ENCODE assay signal across 8 cellular contexts in genomic region chr11:119484741-119485605, GRCh38.
DNase-seq lines count a peak whose midpoint lies in the region; ATAC-seq and TF ChIP-seq lines count a peak whose summit lies in the region.
"Had no signal": no experiment of that assay in that cellular context is flagged by ENCODE, and none has a peak within 500 bp of the region (broad histone marks: within the 10 kb centered on the region; RNA-seq: fewer than 3 reads in every experiment).

No MANE protein-coding gene starts in this region.

- no peaks in the 10 kb centered on the region for H4K20me1 ChIP-seq in H9 (ENCODE audit: control insufficient read depth, insufficient read depth, insufficient read length)

- no peaks in the 10 kb centered on the region for H3K23me2 ChIP-seq in H9 (ENCODE audit: insufficient read length, low read depth, low read length, poor library complexity, severe bottlenecking)

- no peak overlapping the region for H3K14ac ChIP-seq in H9 (ENCODE audit: insufficient read depth, low read length)

- H4K5ac ChIP-seq in H9 (ENCODE audit: insufficient read length, low read depth, low read length): no peak overlapping the region

- no peak overlapping the region for H3K4me3 Mint-ChIP-seq in H9
- H3K4me3 Mint-ChIP-seq in nephron progenitor cell: no peak overlapping the region
- H3K4me3 Mint-ChIP-seq: activated naive CD4-positive, alpha-beta T cell treated with anti-CD3 and anti-CD28 coated beads, Interleukin-2, amount 10 ng/mL, durations not matched to agents 7 days and 5 days had no signal

- no peak overlapping the region for H3K56ac ChIP-seq in H9 (ENCODE audit: insufficient read length, low read depth, low read length)

- no peak overlapping the region for H3K4me3 ChIP-seq in brain microvascular endothelial cell (ENCODE audit: low read depth, low read length)

- H3K27ac Mint-ChIP-seq in H9 (no peak overlapping the region; a peak in 1 of 7 replicates), nephron progenitor cell (no peak overlapping the region)
- H3K27ac Mint-ChIP-seq: activated naive CD4-positive, alpha-beta T cell treated with anti-CD3 and anti-CD28 coated beads, Interleukin-2, amount 10 ng/mL, durations not matched to agents 7 days and 5 days had no signal

- no peak overlapping the region for H4K8ac ChIP-seq in H9 (replicated peaks; ENCODE audit: insufficient read length, low read depth, low read length)

- H2BK120ac ChIP-seq in H9 (ENCODE audit: low read depth, low read length, poor library complexity, severe bottlenecking): no peak overlapping the region

- H3K23ac ChIP-seq in H9 (ENCODE audit: insufficient read length, low read depth, low read length): no peak overlapping the region

- H3K9me3 Mint-ChIP-seq in H9 (no peaks in the 10 kb centered on the region; a peak in 1 of 5 replicates), nephron progenitor cell (no peaks in the 10 kb centered on the region)
- H3K9me3 Mint-ChIP-seq: activated naive CD4-positive, alpha-beta T cell treated with anti-CD3 and anti-CD28 coated beads, Interleukin-2, amount 10 ng/mL, durations not matched to agents 7 days and 5 days had no signal

- H3K27ac ChIP-seq in H9 (ENCODE audit: insufficient read length, low read depth, low read length): no peak overlapping the region
- H3K27ac ChIP-seq in brain microvascular endothelial cell: no peak overlapping the region

- H3T11ph ChIP-seq in H9 (ENCODE audit: low read length): no peak overlapping the region

- no peaks in the 10 kb centered on the region; the same call in 1 of the 2 replicates for H3K4me1 ChIP-seq in H9 (ENCODE audit: insufficient read depth, low read length)

- ATAC-seq in HG02884 (IDR thresholded peaks at IDR 0.05; ENCODE audit: unreplicated experiment): no peak
- no peak for ATAC-seq in GM19035 (IDR thresholded peaks at IDR 0.05; ENCODE audit: unreplicated experiment)

- no peak overlapping the region for H2BK12ac ChIP-seq in H9 (ENCODE audit: insufficient read length, low read depth, low read length)

- H3K4ac ChIP-seq in H9 (ENCODE audit: low read depth, low read length): no peak overlapping the region

- no peak overlapping the region for H3K4me2 ChIP-seq in H9 (ENCODE audit: insufficient read depth, insufficient read length, low read length)

- no peak overlapping the region for H3K9ac ChIP-seq in H9 (ENCODE audit: extremely low read depth, insufficient read length, low read length)

- H2BK20ac ChIP-seq in H9 (ENCODE audit: low read depth, low read length, poor library complexity, severe bottlenecking): no peak overlapping the region

- no peaks in the 10 kb centered on the region for H3K79me2 ChIP-seq in H9 (ENCODE audit: insufficient read depth, low read length)

- no peak overlapping the region for H2AK5ac ChIP-seq in H9 (ENCODE audit: insufficient read length, low read length)

- H2BK5ac ChIP-seq in H9 (ENCODE audit: insufficient read length, low read length): no peak overlapping the region

- H2BK15ac ChIP-seq in H9 (ENCODE audit: low read depth, low read length): no peak overlapping the region

- H2AFZ ChIP-seq in H9 (ENCODE audit: low read length): no peak overlapping the region

- H3K27me3 ChIP-seq in H9 (ENCODE audit: insufficient read depth, low read length) (no peaks in the 10 kb centered on the region; the same call in 1 of the 2 replicates), brain microvascular endothelial cell (replicated peaks) (peaks cover 24% of the 10 kb centered on the region)

- H3K27me3 Mint-ChIP-seq in H9 (ENCODE audit: low read depth) (peaks cover 42% of the 10 kb centered on the region), nephron progenitor cell (ENCODE audit: low read depth, poor library complexity) (peaks cover 48% of the 10 kb centered on the region)

- H3K36me3 Mint-ChIP-seq in H9 (ENCODE audit: insufficient read depth in 1 of 3, low read depth in 3 of 3): no peaks in the 10 kb centered on the region
- no peaks in the 10 kb centered on the region for H3K36me3 Mint-ChIP-seq in nephron progenitor cell (ENCODE audit: low read depth)
- H3K36me3 Mint-ChIP-seq: activated naive CD4-positive, alpha-beta T cell treated with anti-CD3 and anti-CD28 coated beads, Interleukin-2, amount 10 ng/mL, durations not matched to agents 7 days and 5 days had no signal

- TF ChIP-seq CTCF in GM10266 (IDR thresholded peaks at IDR 0.05; ENCODE audit: control insufficient read depth, insufficient read depth, low read depth, missing control alignments) (peak; percentile 13), H9 (conservative IDR thresholded peaks at IDR 0.05) (peak; percentile 59), brain microvascular endothelial cell (IDR thresholded peaks at IDR 0.05; ENCODE audit: low read depth, low read length, missing control alignments) (peak; percentile 42), nephron progenitor cell (IDR thresholded peaks at IDR 0.05) (no peak)

- no peak overlapping the region for H4K91ac ChIP-seq in H9 (ENCODE audit: insufficient read length, low read depth, low read length)

- no peak for DNase-seq in GM10266 (ENCODE audit: extremely low spot score)
- DNase-seq in H9: peak; percentile 70
- DNase-seq in brain microvascular endothelial cell: no peak
- DNase-seq in nephron progenitor cell: peak; percentile 38
- no peak for DNase-seq in GM19238 (ENCODE audit: insufficient read length, low spot score)
- DNase-seq: activated naive CD4-positive, alpha-beta T cell treated with anti-CD3 and anti-CD28 coated beads, Interleukin-2, amount 10 ng/mL, durations not matched to agents 7 days and 5 days had no signal

- peaks cover 15 to 16% of the 10 kb centered on the region in 2 experiments for H3K4me1 Mint-ChIP-seq in H9
- H3K4me1 Mint-ChIP-seq in nephron progenitor cell: peaks cover 22% of the 10 kb centered on the region
- H3K4me1 Mint-ChIP-seq: activated naive CD4-positive, alpha-beta T cell treated with anti-CD3 and anti-CD28 coated beads, Interleukin-2, amount 10 ng/mL, durations not matched to agents 7 days and 5 days had no signal

- no peaks in the 10 kb centered on the region for H3K9me3 ChIP-seq in H9 (ENCODE audit: control insufficient read depth, low read depth, low read length)

- H3K36me3 ChIP-seq in brain microvascular endothelial cell (replicated peaks): no peaks in the 10 kb centered on the region

- H3K18ac ChIP-seq in H9 (ENCODE audit: insufficient read length, low read depth, low read length): no peak overlapping the region

- H3K79me1 ChIP-seq in H9 (ENCODE audit: insufficient read depth, low read depth, low read length, poor library complexity, severe bottlenecking): no peaks in the 10 kb centered on the region

- no CpG with 5 or more reads among the region's 21 CpGs for WGBS in H9 (ENCODE audit: extremely low coverage, insufficient read length, low lambda C conversion rate)

- in situ Hi-C loops in brain microvascular endothelial cell (cut with HindIII; ENCODE audit: low pct_ligation_motif_present, low sequenced_read_pairs): no loop called here

Comparison
In these comparisons a context has a peak if more than half of its experiments do, and no peak if none do; other contexts are left out.
1. DNase-seq: peak in H9 (single experiment) and nephron progenitor cell (single experiment); none in GM10266 (single experiment), brain microvascular endothelial cell (single experiment) and GM19238 (single experiment).